In genomic region chr7:17940302-17941170, GRCh38 we compare ENCODE assay signal across 8 cellular contexts. TPM values are rescaled to one million over a fixed set of nuclear protein-coding genes. Genes with fewer than 3 reads are reported as not detected.
DNase-seq lines count a peak whose midpoint lies in the region; ATAC-seq and TF ChIP-seq lines count a peak whose summit lies in the region.

SNX13 (minus strand) TSS chr7:17940494; CDS start chr7:17940295, 199 bp downstream.

- peak within 1 kb of the TSS; percentile 81 to 95 for H3K4me3 ChIP-seq in muscle layer of duodenum (ENCODE audit: low read depth in 1 of 2, low read length in 2 of 2)

- H3K27ac ChIP-seq in muscle layer of duodenum (ENCODE audit: low read length): peak within 1 kb of the TSS; percentile 92

- no peaks in the 10 kb centered on the region for H3K27me3 ChIP-seq in muscle layer of duodenum (ENCODE audit: low read depth, low read length)

- H3K9me3 ChIP-seq in muscle layer of duodenum (ENCODE audit: control insufficient read depth in 1 of 2, low read length in 2 of 2): no peaks in the 10 kb centered on the region

- DNase-seq in DMS79 treated with DMSO at 0.1 percent for 48 hours (lab: John Stamatoyannopoulos, UW) (peak; percentile 90), KG1 (lab: John Stamatoyannopoulos, UW) (peak; percentile 74)
- peak; percentile 83 for DNase-seq in activated T-cell treated with anti-CD3 and anti-CD28 coated beads, Interleukin-2, amount 50 U/mL, for 4 hours
- peak; percentile 77 to 85 for DNase-seq in stimulated activated CD8-positive, alpha-beta memory T cell treated with anti-CD3 and anti-CD28 coated beads, Interleukin-7, amount 100 ng/mL, for 4 hours (ENCODE audit: low read depth in 2 of 2)

- peaks cover 1% of the 10 kb centered on the region for H3K36me3 Mint-ChIP-seq in activated T-cell treated with anti-CD3 and anti-CD28 coated beads, Interleukin-2, amount 50 U/mL, for 4 hours (ENCODE audit: insufficient read depth)

- no peaks in the 10 kb centered on the region for H3K27me3 Mint-ChIP-seq in activated T-cell treated with anti-CD3 and anti-CD28 coated beads, Interleukin-2, amount 50 U/mL, for 4 hours (ENCODE audit: low read depth)

- H3K36me3 ChIP-seq in muscle layer of duodenum (ENCODE audit: control insufficient read depth in 1 of 2, insufficient read depth in 2 of 2, low read length in 2 of 2): peaks cover 0 to 7% of the 10 kb centered on the region in 2 donors

- peaks cover 42% of the 10 kb centered on the region for H3K4me1 Mint-ChIP-seq in activated T-cell treated with anti-CD3 and anti-CD28 coated beads, Interleukin-2, amount 50 U/mL, for 4 hours (ENCODE audit: low read depth)

- ATAC-seq in GM21723 (IDR thresholded peaks at IDR 0.05; ENCODE audit: unreplicated experiment) (peak; percentile 94), esophagus mucosa (peak; percentile 97)
- peak; percentile 96 to 97 for ATAC-seq in activated T-cell treated with anti-CD3 and anti-CD28 coated beads, Interleukin-2, amount 50 U/mL, for 4 hours

- H3K4me1 ChIP-seq in muscle layer of duodenum (ENCODE audit: control insufficient read depth in 1 of 2, insufficient read depth in 2 of 2, low read length in 2 of 2): peaks cover 7 to 23% of the 10 kb centered on the region in 2 donors

- peak within 1 kb of the TSS; percentile 98 for H3K4me3 Mint-ChIP-seq in activated T-cell treated with anti-CD3 and anti-CD28 coated beads, Interleukin-2, amount 50 U/mL, for 4 hours

- H3K9me3 Mint-ChIP-seq in activated T-cell treated with anti-CD3 and anti-CD28 coated beads, Interleukin-2, amount 50 U/mL, for 4 hours: no peaks in the 10 kb centered on the region

TF ChIP-seq in PFSK-1, 5 proteins besides CTCF, POLR2A, EP300 and RAD21:
- TF ChIP-seq REST (IDR thresholded peaks at IDR 0.05; ENCODE audit: insufficient read depth in 1 of 2, low read depth in 2 of 2, low read length in 2 of 2) (0 out of 4 replicates have a peak, but pooled peaks of 1 of the 2 experiments have one; percentile 53), FOXP2 (optimal IDR thresholded peaks at IDR 0.05; ENCODE audit: borderline replicate concordance, extremely low read depth, extremely low read length, insufficient read depth) (peak; percentile 86), TAF1 (IDR thresholded peaks at IDR 0.05; ENCODE audit: borderline replicate concordance, insufficient read depth, low read length) (peak; percentile 96), SIN3A (IDR thresholded peaks at IDR 0.05; ENCODE audit: borderline replicate concordance, insufficient read depth, low read length) (0 out of 2 replicates have a peak, but pooled peaks have one; percentile 45), POLR2AphosphoS5 (IDR thresholded peaks at IDR 0.05; ENCODE audit: low read depth, low read length) (peak; percentile 90)
TF ChIP-seq in PFSK-1: peak in this region for 5.

RNA-seq across cellular contexts. Expression of gene SNX13, which starts in this region (rescaled TPM):
- polyA plus RNA-seq in PFSK-1 (2012; ENCODE audit: insufficient read length, low read depth): 11.5 TPM
- 10 to 100 TPM; 20.8 to 23.7 (median 22.5) TPM for total RNA-seq in activated T-cell treated with anti-CD3 and anti-CD28 coated beads, Interleukin-2, amount 50 U/mL, for 4 hours
- total RNA-seq in esophagus mucosa: 32.1 TPM

Comparison
In these comparisons a context has a peak if more than half of its experiments do, and no peak if none do; other contexts are left out.
1. Peak in every context shown above with its lines: DNase-seq, ATAC-seq, H3K4me3 ChIP-seq and H3K27ac ChIP-seq.